In genomic region chr5:3190930-3191329, GRCh38 we compare ENCODE assay signal across 21 cellular contexts.
DNase-seq lines count a peak whose midpoint lies in the region; ATAC-seq, FAIRE-seq and TF ChIP-seq lines count a peak whose summit lies in the region.
"Had no signal": no experiment of that assay in that cellular context is flagged by ENCODE, and none has a peak within 500 bp of the region (broad histone marks: within the 10 kb centered on the region; RNA-seq: fewer than 3 reads in every experiment).

No MANE protein-coding gene starts in this region.

- POLR2A ChIA-PET in K562 (lab: Yijun Ruan, JAX) = no interaction called here

- intact Hi-C loops in cardiac septum (cut with DNase I) (no loop called here), left ventricle myocardium superior (cut with micrococcal nuclease) (no loop called here), K562 (cut with micrococcal nuclease) (no loop called here)

- no peaks in the 10 kb centered on the region for H3K36me3 ChIP-seq in K562 (ENCODE audit: control insufficient read depth, insufficient read depth, low read length)
- no peaks in the 10 kb centered on the region for H3K36me3 ChIP-seq in neuronal stem cell (replicated peaks in 1 of 2; ENCODE audit: control insufficient read depth in 2 of 2, insufficient read depth in 2 of 2, low read length in 2 of 2)
- H3K36me3 ChIP-seq: BLaER1 had no signal

- no TSS peak for BruUV-seq in K562 (replicated peaks; lab: Mats Ljungman, UMichigan)

- no peak overlapping the region for H2AK5ac ChIP-seq in neuronal stem cell (ENCODE audit: low read depth, low read length)

- no peak overlapping the region for H3K14ac ChIP-seq in neuronal stem cell (ENCODE audit: low read length)

- H3K4me3 ChIP-seq in K562 = no peak overlapping the region
- H3K4me3 ChIP-seq in neuronal stem cell (ENCODE audit: low read length in 2 of 2) = no peak overlapping the region
- H3K4me3 ChIP-seq: BLaER1, GM12878 had no signal

- TF ChIP-seq POLR2A in K562 (conservative IDR thresholded peaks at IDR 0.05) = no peak

- CTCF ChIA-PET in K562 (lab: Yijun Ruan, JAX; ENCODE audit: low intra/inter-chr PET ratio) = no interaction called here

- H3K9me3 ChIP-seq in K562 (replicated peaks; ENCODE audit: control insufficient read depth, insufficient read depth, low read depth, low read length) = no peaks in the 10 kb centered on the region
- H3K9me3 ChIP-seq in neuronal stem cell (replicated peaks in 1 of 2; ENCODE audit: control insufficient read depth in 2 of 2, insufficient read depth in 1 of 2, low read depth in 1 of 2, low read length in 2 of 2) = no peaks in the 10 kb centered on the region
- H3K9me3 ChIP-seq: BLaER1 had no signal

- H2BK15ac ChIP-seq in neuronal stem cell (ENCODE audit: low read length) = no peak overlapping the region

- no peak for ATAC-seq in left ventricle myocardium superior
- no peak for ATAC-seq in K562
- ATAC-seq: CD8-positive, alpha-beta T cell; GM12878 had no signal

- FAIRE-seq in K562 (lab: Jason Lieb, UNC) = no peak
- FAIRE-seq: A204.1, D721Med, GM12878, GM19239, H54 had no signal

- H2BK5ac ChIP-seq in neuronal stem cell (ENCODE audit: low read length) = no peak overlapping the region

- H3K79me2 ChIP-seq in K562 (ENCODE audit: control insufficient read depth, insufficient read depth, low read length) = no peaks in the 10 kb centered on the region

- H3K23ac ChIP-seq in neuronal stem cell (ENCODE audit: low read depth, low read length, poor library complexity) = peak overlapping the region; percentile 26

- H3K4me2 ChIP-seq in K562 (ENCODE audit: insufficient read depth, low read length) (no peak overlapping the region), neuronal stem cell (ENCODE audit: insufficient read depth, low read length, poor library complexity, severe bottlenecking) (no peak overlapping the region)
- H3K4me2 ChIP-seq: BLaER1 had no signal

- no peak overlapping the region for H3K9ac ChIP-seq in K562 (ENCODE audit: insufficient read depth in 1 of 2, low read depth in 2 of 2, low read length in 2 of 2)
- no peak overlapping the region for H3K9ac ChIP-seq in neuronal stem cell (ENCODE audit: low read depth, low read length, poor library complexity)
- H3K9ac ChIP-seq: BLaER1 had no signal

- no peak overlapping the region for H4K91ac ChIP-seq in neuronal stem cell (ENCODE audit: low read depth, low read length, poor library complexity)

- TF ChIP-seq EP300 in K562 (IDR thresholded peaks at IDR 0.05; ENCODE audit: low read length) = no peak

- H3K9me1 ChIP-seq in K562 (ENCODE audit: control insufficient read depth, insufficient read depth, low read length) = no peaks in the 10 kb centered on the region

- no peak for TF ChIP-seq CTCF in K562 (IDR thresholded peaks at IDR 0.05 in 2 of 3, conservative IDR thresholded peaks at IDR 0.05 in 1 of 3; ENCODE audit: insufficient read depth in 2 of 3, low read depth in 1 of 3, low read length in 3 of 3)

- TF ChIP-seq RAD21 in K562 (CRISPR knock-in tag; conservative IDR thresholded peaks at IDR 0.05 in 1 of 2, IDR thresholded peaks at IDR 0.05 in 1 of 2) = no peak

- H3K27me3 ChIP-seq in K562 (ENCODE audit: control insufficient read depth in 2 of 2, insufficient read depth in 2 of 2, low read length in 2 of 2) (peaks cover 21 to 27% of the 10 kb centered on the region in 2 experiments), neuronal stem cell (ENCODE audit: control insufficient read depth in 3 of 3, insufficient read depth in 3 of 3, low read depth in 1 of 3, low read length in 3 of 3) (no peaks in the 10 kb centered on the region)
- H3K27me3 ChIP-seq: BLaER1 had no signal

- H2AFZ ChIP-seq in K562 (ENCODE audit: low read depth, low read length) (no peak overlapping the region), neuronal stem cell (ENCODE audit: low read length) (no peak overlapping the region)

- under 1% methylated on average over 9 of the region's 10 CpGs for WGBS in K562 (ENCODE audit: insufficient coverage, low coverage, missing lambda C conversion rate)
- no CpG with 5 or more reads among the region's 10 CpGs for WGBS in neuronal stem cell (ENCODE audit: extremely low coverage in 2 of 2, insufficient read length in 2 of 2, insufficient replicate concordance in 1 of 2), 2 donors

- H4K8ac ChIP-seq in neuronal stem cell (ENCODE audit: low read depth, low read length) = no peak overlapping the region

- H4K20me1 ChIP-seq in K562 (replicated peaks; ENCODE audit: control insufficient read depth, insufficient read depth, low read length) = no peaks in the 10 kb centered on the region; the same call in 1 of the 2 replicates
- H4K20me1 ChIP-seq: BLaER1 had no signal

- in situ Hi-C loops in K562 (cut with MboI) = no loop called here

- DNase-seq in cardiac septum (ENCODE audit: low spot score) (peak; percentile 43), left ventricle myocardium superior (no peak), K562 (ENCODE audit: extremely low read depth in 1 of 4, low spot score in 3 of 4) (no peak), neuronal stem cell (ENCODE audit: low spot score) (no peak), HT-29 (ENCODE audit: low spot score) (no peak), EL (no peak)
- DNase-seq: CD4-positive, CD25-positive, alpha-beta regulatory T cell; CD8-positive, alpha-beta T cell; DMS53; DMS79 treated with DMSO at 0.1 percent for 48 hours; GDM1; GOT3; HCEC 1CT had no signal

- H2BK12ac ChIP-seq in neuronal stem cell (ENCODE audit: low read length) = no peak overlapping the region

- no peaks in the 10 kb centered on the region for H3K79me1 ChIP-seq in neuronal stem cell (ENCODE audit: low read depth, low read length)

- H3K4ac ChIP-seq in neuronal stem cell (ENCODE audit: low read length) = no peak overlapping the region

- H3K18ac ChIP-seq in neuronal stem cell (ENCODE audit: low read length) = peak overlapping the region; percentile 39

- H2BK120ac ChIP-seq in neuronal stem cell (ENCODE audit: low read depth, low read length) = no peak overlapping the region

- H3K4me1 ChIP-seq in K562 (replicated peaks in 1 of 2; ENCODE audit: control insufficient read depth in 2 of 2, insufficient read depth in 2 of 2, low read length in 2 of 2) = peaks cover 0 to 3% of the 10 kb centered on the region in 2 experiments; a peak in 1 of 5 replicates
- H3K4me1 ChIP-seq in neuronal stem cell (ENCODE audit: control insufficient read depth in 2 of 2, insufficient read depth in 1 of 2, low read depth in 1 of 2, low read length in 2 of 2) = peaks cover 10 to 17% of the 10 kb centered on the region in 2 donors

- H3K27ac ChIP-seq in K562 (ENCODE audit: extremely low read depth, low read depth, low read length) = no peak overlapping the region
- no peak overlapping the region for H3K27ac ChIP-seq in neuronal stem cell (replicated peaks; ENCODE audit: low read length)
- H3K27ac ChIP-seq: 22Rv1, BLaER1, C4-2B had no signal

TF ChIP-seq in K562, 482 proteins besides CTCF, POLR2A, EP300 and RAD21:
- TF ChIP-seq NFIC (IDR thresholded peaks at IDR 0.05) (peak; percentile 54), USF2 (CRISPR knock-in tag; IDR thresholded peaks at IDR 0.05) (peak; percentile 42; the same call in 1 of the 2 replicates), KAT7 (CRISPR knock-in tag; IDR thresholded peaks at IDR 0.05; ENCODE audit: borderline replicate concordance) (no peak)
